1 cellular context compared by ENCODE assay signal in genomic region chr2:217741381-217741955, GRCh38.
TF ChIP-seq lines count a peak whose summit lies in the region.

No MANE protein-coding gene starts in this region.

TF ChIP-seq in H1, 55 proteins besides CTCF, POLR2A, EP300 and RAD21 (continued from another document):
- no peak for TF ChIP-seq CHD7 (IDR thresholded peaks at IDR 0.05; ENCODE audit: insufficient replicate concordance, low read length)
- TF ChIP-seq JUN (IDR thresholded peaks at IDR 0.05; ENCODE audit: low read depth, low read length), result no peak
- no peak for TF ChIP-seq POU5F1 (IDR thresholded peaks at IDR 0.05; ENCODE audit: low read depth, low read length)
- TF ChIP-seq CTBP2 (IDR thresholded peaks at IDR 0.05; ENCODE audit: borderline replicate concordance, insufficient read depth, insufficient read length, low read length), result no peak
- no peak for TF ChIP-seq NRF1 (IDR thresholded peaks at IDR 0.05; ENCODE audit: low read depth, low read length)
